23 cellular contexts compared by ENCODE assay signal in the genomic region with DNA sequence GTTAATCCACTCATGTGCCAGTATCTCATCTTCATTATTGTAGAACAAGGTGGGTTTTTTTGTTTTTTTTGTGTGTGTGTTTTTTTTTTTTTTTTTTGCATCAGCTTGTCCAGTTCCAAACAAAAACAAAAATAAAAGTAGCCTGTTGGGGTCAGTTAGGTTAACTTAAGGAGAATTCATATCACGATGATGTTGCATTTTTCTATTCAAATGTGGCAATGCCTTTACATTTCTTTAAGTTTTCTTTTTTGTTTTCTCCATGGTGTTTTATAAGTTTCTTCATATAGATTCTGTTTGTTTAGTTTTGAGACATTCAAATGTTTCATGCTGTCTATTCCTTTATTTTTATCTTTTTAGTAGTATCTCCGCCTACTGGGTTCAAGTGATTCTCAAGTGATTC. TPM values are rescaled to one million over a fixed set of nuclear protein-coding genes. Genes with fewer than 3 reads are reported as not detected.
DNase-seq lines count a peak whose midpoint lies in the region; ATAC-seq, FAIRE-seq and TF ChIP-seq lines count a peak whose summit lies in the region.
"Had no signal": no experiment of that assay in that cellular context is flagged by ENCODE, and none has a peak within 500 bp of the region (broad histone marks: within the 10 kb centered on the region; RNA-seq: fewer than 3 reads in every experiment).

No MANE protein-coding gene starts in this region.

- H4K20me1 ChIP-seq in K562 (replicated peaks; ENCODE audit: control insufficient read depth, insufficient read depth, low read length) (no peaks in the 10 kb centered on the region), endothelial cell of umbilical vein (replicated peaks; ENCODE audit: control insufficient read depth, extremely low read depth, insufficient read depth, low read length) (no peaks in the 10 kb centered on the region)
- H4K20me1 ChIP-seq: BLaER1 treated with 17β-estradiol and CSF1 and Interleukin-3, amounts not matched to agents 10 nM and 100 nM had no signal

- dilution Hi-C loops in endothelial cell of umbilical vein (cut with MboI; ENCODE audit: extremely low pct_ligation_motif_present, low sequenced_read_pairs): no loop called here

- no peaks in the 10 kb centered on the region for H3K27me3 ChIP-seq in K562 (ENCODE audit: control insufficient read depth in 2 of 2, insufficient read depth in 2 of 2, low read length in 2 of 2)
- peaks cover 0 to 7% of the 10 kb centered on the region in 2 experiments for H3K27me3 ChIP-seq in endothelial cell of umbilical vein (ENCODE audit: control insufficient read depth in 2 of 2, insufficient read depth in 2 of 2, low read length in 2 of 2)
- no peaks in the 10 kb centered on the region for H3K27me3 ChIP-seq in H7 (ENCODE audit: control insufficient read depth, insufficient read depth, low read length)
- no peaks in the 10 kb centered on the region for H3K27me3 ChIP-seq in BE2C
- H3K27me3 ChIP-seq: BLaER1 treated with 17β-estradiol and CSF1 and Interleukin-3, amounts not matched to agents 10 nM and 100 nM had no signal

- WGBS in K562 (ENCODE audit: insufficient coverage, low coverage, missing lambda C conversion rate): 51% methylated on average over 2 of the region's 2 CpGs

- H3K4me2 ChIP-seq in K562 (ENCODE audit: insufficient read depth, low read length): no peak overlapping the region
- no peak overlapping the region for H3K4me2 ChIP-seq in endothelial cell of umbilical vein (ENCODE audit: insufficient read depth, low read length)
- H3K4me2 ChIP-seq: BLaER1 treated with 17β-estradiol and CSF1 and Interleukin-3, amounts not matched to agents 10 nM and 100 nM had no signal

- TF ChIP-seq POLR2A in K562 (conservative IDR thresholded peaks at IDR 0.05) (no peak), endothelial cell of umbilical vein (IDR thresholded peaks at IDR 0.05; ENCODE audit: low read depth, low read length) (no peak)

- in situ Hi-C loops in K562 (cut with MboI): no loop called here

- H3K9me1 ChIP-seq in K562 (ENCODE audit: control insufficient read depth, insufficient read depth, low read length) (no peaks in the 10 kb centered on the region), endothelial cell of umbilical vein (replicated peaks; ENCODE audit: control insufficient read depth, extremely low read depth, insufficient read depth, low read length) (no peaks in the 10 kb centered on the region)

- H3K9ac ChIP-seq in K562 (ENCODE audit: insufficient read depth in 1 of 2, low read depth in 2 of 2, low read length in 2 of 2) (no peak overlapping the region), endothelial cell of umbilical vein (replicated peaks; ENCODE audit: extremely low read depth, insufficient read depth, low read length) (no peak overlapping the region)
- H3K9ac ChIP-seq: BLaER1 treated with 17β-estradiol and CSF1 and Interleukin-3, amounts not matched to agents 10 nM and 100 nM had no signal

- CTCF ChIA-PET in K562 (lab: Yijun Ruan, JAX; ENCODE audit: low intra/inter-chr PET ratio): no interaction called here
- CTCF ChIA-PET in endothelial cell of umbilical vein (lab: Charles Lee): no interaction called here

- no peak for FAIRE-seq in K562 (lab: Jason Lieb, UNC)
- peak; percentile 37 for FAIRE-seq in endothelial cell of umbilical vein (lab: Jason Lieb, UNC)
- FAIRE-seq: A204.1, D721Med, G401.6, GM12891, GM19239 had no signal

- H3K4me1 ChIP-seq in K562 (replicated peaks in 1 of 2; ENCODE audit: control insufficient read depth in 2 of 2, insufficient read depth in 2 of 2, low read length in 2 of 2): no peaks in the 10 kb centered on the region; a peak in 1 of 5 replicates
- peaks cover 9% of the 10 kb centered on the region for H3K4me1 ChIP-seq in endothelial cell of umbilical vein (ENCODE audit: control insufficient read depth, extremely low read depth, insufficient read depth, low read length)
- no peaks in the 10 kb centered on the region for H3K4me1 ChIP-seq in BE2C

- H3K9me3 ChIP-seq in K562 (replicated peaks; ENCODE audit: control insufficient read depth, insufficient read depth, low read depth, low read length): no peaks in the 10 kb centered on the region
- H3K9me3 ChIP-seq in endothelial cell of umbilical vein (replicated peaks; ENCODE audit: control insufficient read depth, insufficient read depth, low read length): no peaks in the 10 kb centered on the region
- no peaks in the 10 kb centered on the region for H3K9me3 ChIP-seq in BE2C
- H3K9me3 ChIP-seq: BLaER1 treated with 17β-estradiol and CSF1 and Interleukin-3, amounts not matched to agents 10 nM and 100 nM; Caco-2 had no signal

- TF ChIP-seq CTCF in K562 (IDR thresholded peaks at IDR 0.05 in 2 of 3, conservative IDR thresholded peaks at IDR 0.05 in 1 of 3; ENCODE audit: insufficient read depth in 2 of 3, low read depth in 1 of 3, low read length in 3 of 3) (no peak), endothelial cell of umbilical vein (IDR thresholded peaks at IDR 0.05; ENCODE audit: extremely low read depth in 1 of 2, insufficient read depth in 1 of 2, low read depth in 1 of 2, low read length in 2 of 2) (no peak), BE2C (IDR thresholded peaks at IDR 0.05; ENCODE audit: low read depth, low read length) (no peak)

- POLR2A ChIA-PET in K562 (lab: Yijun Ruan, JAX) (no interaction called here), endothelial cell of umbilical vein (lab: Charles Lee) (no interaction called here)

- no peak for ATAC-seq in K562
- ATAC-seq: CD8-positive, alpha-beta T cell had no signal

- H2AFZ ChIP-seq in K562 (ENCODE audit: low read depth, low read length): no peak overlapping the region
- no peak overlapping the region for H2AFZ ChIP-seq in endothelial cell of umbilical vein (ENCODE audit: low read depth, low read length)

- BruUV-seq in K562 (replicated peaks; lab: Mats Ljungman, UMichigan) (no TSS peak), endothelial cell of umbilical vein (replicated peaks; lab: Mats Ljungman, UMichigan) (no TSS peak)

- no peaks in the 10 kb centered on the region for H3K79me2 ChIP-seq in K562 (ENCODE audit: control insufficient read depth, insufficient read depth, low read length)
- no peaks in the 10 kb centered on the region for H3K79me2 ChIP-seq in endothelial cell of umbilical vein (ENCODE audit: control insufficient read depth, insufficient read depth, low read length)

- H3K4me3 ChIP-seq in K562: no peak overlapping the region
- H3K4me3 ChIP-seq in endothelial cell of umbilical vein (replicated peaks in 1 of 3; ENCODE audit: insufficient read depth in 1 of 3, low read depth in 1 of 3, low read length in 3 of 3): no peak overlapping the region
- no peak overlapping the region for H3K4me3 ChIP-seq in H7 (ENCODE audit: insufficient read depth, low read depth, low read length)
- no peak overlapping the region for H3K4me3 ChIP-seq in BE2C (ENCODE audit: low read depth, low read length)
- H3K4me3 ChIP-seq: BLaER1 treated with 17β-estradiol and CSF1 and Interleukin-3, amounts not matched to agents 10 nM and 100 nM had no signal

- TF ChIP-seq RAD21 in K562 (CRISPR knock-in tag; conservative IDR thresholded peaks at IDR 0.05 in 1 of 2, IDR thresholded peaks at IDR 0.05 in 1 of 2): no peak

- H3K27ac ChIP-seq in K562 (ENCODE audit: extremely low read depth, low read depth, low read length) (no peak overlapping the region), endothelial cell of umbilical vein (ENCODE audit: insufficient read depth, low read depth, low read length) (no peak overlapping the region)
- H3K27ac ChIP-seq: BLaER1 treated with 17β-estradiol and CSF1 and Interleukin-3, amounts not matched to agents 10 nM and 100 nM; C4-2B had no signal

- intact Hi-C loops in K562 (cut with micrococcal nuclease) (no loop called here), endothelial cell of umbilical vein (cut with micrococcal nuclease) (no loop called here)

- H3K36me3 ChIP-seq in K562 (ENCODE audit: control insufficient read depth, insufficient read depth, low read length) (no peaks in the 10 kb centered on the region), endothelial cell of umbilical vein (ENCODE audit: control insufficient read depth in 2 of 2, extremely low read depth in 1 of 2, insufficient read depth in 2 of 2, low read length in 2 of 2) (no peaks in the 10 kb centered on the region), H7 (replicated peaks; ENCODE audit: control insufficient read depth, insufficient read depth, low read length) (no peaks in the 10 kb centered on the region), BE2C (no peaks in the 10 kb centered on the region)
- H3K36me3 ChIP-seq: BLaER1 treated with 17β-estradiol and CSF1 and Interleukin-3, amounts not matched to agents 10 nM and 100 nM had no signal

- DNase-seq in K562 (ENCODE audit: extremely low read depth in 1 of 4, low spot score in 3 of 4): no peak
- no peak for DNase-seq in endothelial cell of umbilical vein (ENCODE audit: low read depth, low spot score)
- DNase-seq in H7: no peak
- DNase-seq in BE2C: no peak
- no peak for DNase-seq in NCI-H1092 treated with DMSO at 0.1 percent for 48 hours (lab: John Stamatoyannopoulos, UW)
- DNase-seq: 8988T; ACHN; Caco-2; Calu3; CD4-positive, alpha-beta T cell; CD8-positive, alpha-beta T cell; DMS79 treated with DMSO at 0.1 percent for 48 hours; GF-D8 had no signal

- no peak for TF ChIP-seq EP300 in K562 (IDR thresholded peaks at IDR 0.05; ENCODE audit: low read length)

RNA-seq across cellular contexts. Expression of a gene that starts 16.2 kb away (rescaled TPM):
- total RNA-seq in K562 (2011; cell fraction: chromatin; rRNA removed; ENCODE audit: low replicate concordance): 2.1 TPM in 1 of 2 replicates, not detected in the other
- total RNA-seq in K562 (2011; cell fraction: nucleolus; rRNA removed): 1.1 TPM in 1 of 2 replicates, not detected in the other
- 1.1 TPM in 1 of 2 replicates, not detected in the other for total RNA-seq in K562 (2011; cell fraction: nucleoplasm; rRNA removed)
- total RNA-seq in K562 (2014; rRNA removed) (0.05 and 0.45 TPM in 2 replicates), K562 (2014; rRNA removed; fragmentation: Illumina TruSeq; extraction: Trizol) (1.1 and 1.4 TPM in 2 replicates), K562 (2015; rRNA removed; fragmentation: Illumina TruSeq; extraction: Trizol) (0.98 and 1.0 TPM in 2 replicates), K562 (2021) (0.67 and 0.89 TPM in 2 replicates), endothelial cell of umbilical vein (not detected in 2 replicates)
- polyA plus RNA-seq in K562 (2011; rRNA removed) (0.18 and 0.38 TPM in 2 replicates), K562 (2014; fragmentation: Illumina TruSeq; extraction: Trizol) (0.82 and 0.98 TPM in 2 replicates), K562 (2014; fragmentation: Nextera tagmentation; extraction: Ambion mirVana) (1 to 10 TPM in 1 of 2 experiments, under 1 TPM in 1; 0.76 to 1.0 TPM), K562 (2014; rRNA removed) (0.98 and 1.4 TPM in 2 replicates), endothelial cell of umbilical vein (not detected in 2 replicates)
- polyA plus RNA-seq in K562 (2011; cell fraction: cytosol; rRNA removed): 0.03 TPM in 1 of 2 replicates, not detected in the other
- polyA plus RNA-seq in K562 (2011; cell fraction: nucleus; rRNA removed): 0.09 and 0.18 TPM in 2 replicates
- polyA plus RNA-seq in K562 (2012): 1.5 and 2.7 TPM in 2 replicates
- 0.09 TPM in 1 of 2 replicates, not detected in the other for polyA minus RNA-seq in K562 (2011; rRNA and poly(A)+ RNA removed)
- not detected in 2 replicates for polyA minus RNA-seq in K562 (2011; cell fraction: cytosol; rRNA and poly(A)+ RNA removed)
- polyA minus RNA-seq in K562 (2011; cell fraction: nucleus; rRNA and poly(A)+ RNA removed): 0.27 and 0.78 TPM in 2 replicates
- polyA plus RNA-seq in endothelial cell of umbilical vein (2011; cell fraction: cytosol; rRNA removed): not detected in 2 replicates
- polyA plus RNA-seq in endothelial cell of umbilical vein (2011; cell fraction: nucleus; rRNA removed): not detected in 2 replicates
- not detected in 2 replicates for polyA plus RNA-seq in endothelial cell of umbilical vein (2012)
- polyA minus RNA-seq in endothelial cell of umbilical vein: not detected in 2 replicates
- polyA minus RNA-seq in endothelial cell of umbilical vein (2011; cell fraction: cytosol; rRNA and poly(A)+ RNA removed): not detected
- not detected in 2 replicates for polyA minus RNA-seq in endothelial cell of umbilical vein (2011; cell fraction: nucleus; rRNA and poly(A)+ RNA removed)
- total RNA-seq in H7 (2014; rRNA removed; shearing (Covaris generic)): 0.35 and 0.41 TPM in 2 replicates
- polyA plus RNA-seq in BE2C (2012; ENCODE audit: insufficient read depth, insufficient read length, low read depth): not detected
- total RNA-seq: A673 had no signal
- polyA plus RNA-seq: AG04450, BJ had no signal
